In the genomic region with DNA sequence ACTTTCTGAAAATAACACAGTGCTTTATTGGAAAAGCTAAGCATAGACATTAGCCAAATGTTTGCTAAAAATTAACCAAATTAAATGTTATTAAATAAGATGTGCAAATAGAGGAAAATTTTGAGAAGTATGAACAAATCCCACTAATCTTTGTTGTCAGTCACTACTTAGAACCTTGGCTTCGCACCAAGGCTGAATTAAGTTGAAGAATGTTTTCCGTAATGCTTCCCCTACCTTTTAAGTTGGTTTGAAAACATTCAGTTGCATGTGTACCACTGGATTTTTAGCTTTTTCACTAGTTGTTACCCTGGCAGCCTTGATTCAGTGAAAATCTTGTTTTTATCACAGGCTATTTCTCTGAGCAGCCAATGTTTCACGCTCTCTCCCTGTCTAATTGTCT, we compare ENCODE assay signal across 21 cellular contexts. TPM values are rescaled to one million over a fixed set of nuclear protein-coding genes. Genes with fewer than 3 reads are reported as not detected.
DNase-seq lines count a peak whose midpoint lies in the region; ATAC-seq and TF ChIP-seq lines count a peak whose summit lies in the region.
"Had no signal": no experiment of that assay in that cellular context is flagged by ENCODE, and none has a peak within 500 bp of the region (broad histone marks: within the 10 kb centered on the region; RNA-seq: fewer than 3 reads in every experiment).

No MANE protein-coding gene starts in this region.

- CTCF ChIA-PET in activated naive CD4-positive, alpha-beta T cell treated with anti-CD3 and anti-CD28 coated beads, Interleukin-2, amount 10 ng/mL, durations not matched to agents 7 days and 5 days (lab: Charles Lee): interaction anchor here (0.9 to 1.2 kb wide), 2 partner anchors 19 to 305 kb away, joined by 3 to 4 read pairs; no protein-coding TSS in a partner anchor

- peak overlapping the region in 2 of 3 donors; percentile 72 to 81 for H3K27ac Mint-ChIP-seq in CD4-positive, CD25-positive, alpha-beta regulatory T cell
- no peak overlapping the region for H3K27ac Mint-ChIP-seq in activated T-helper 17 cell treated with anti-CD3 and anti-CD28 coated beads, Interleukin-2, amount 50 U/mL, for 72 hours
- no peak overlapping the region for H3K27ac Mint-ChIP-seq in activated naive CD4-positive, alpha-beta T cell treated with anti-CD3 and anti-CD28 coated beads, Interleukin-2, amount 10 ng/mL, durations not matched to agents 7 days and 5 days
- H3K27ac Mint-ChIP-seq: activated CD4-positive, alpha-beta T cell treated with anti-CD3 and anti-CD28 coated beads, Interleukin-2, amount 10 ng/mL, durations not matched to agents 7 days and 5 days; activated naive CD8-positive, alpha-beta T cell; natural killer cell treated with Interleukin-12 subunit alpha and Interleukin-12 subunit beta and Interleukin-15 and Interleukin-18, amount 100 ng/mL, for 72 hours had no signal

- H3K9ac ChIP-seq in subcutaneous abdominal adipose tissue (ENCODE audit: low read length in 5 of 5): peak overlapping the region in 3 of 5 donors; percentile 25 to 44 (median 40)
- H3K9ac ChIP-seq: GM23248 had no signal

- H3K4me3 Mint-ChIP-seq in CD4-positive, CD25-positive, alpha-beta regulatory T cell: no peak overlapping the region
- H3K4me3 Mint-ChIP-seq in activated T-helper 17 cell treated with anti-CD3 and anti-CD28 coated beads, Interleukin-2, amount 50 U/mL, for 72 hours: peak overlapping the region; percentile 4
- no peak overlapping the region for H3K4me3 Mint-ChIP-seq in activated naive CD4-positive, alpha-beta T cell treated with anti-CD3 and anti-CD28 coated beads, Interleukin-2, amount 10 ng/mL, durations not matched to agents 7 days and 5 days
- H3K4me3 Mint-ChIP-seq: activated CD4-positive, alpha-beta T cell treated with anti-CD3 and anti-CD28 coated beads, Interleukin-2, amount 10 ng/mL, durations not matched to agents 7 days and 5 days; activated naive CD8-positive, alpha-beta T cell; activated T-cell treated with anti-CD3 and anti-CD28 coated beads, Interleukin-2, amount 50 U/mL, for 24 hours; natural killer cell treated with Interleukin-12 subunit alpha and Interleukin-12 subunit beta and Interleukin-15 and Interleukin-18, amount 100 ng/mL, for 72 hours had no signal

- no peaks in the 10 kb centered on the region for H3K9me3 ChIP-seq in CD4-positive, CD25-positive, alpha-beta regulatory T cell (ENCODE audit: control insufficient read depth in 2 of 2, low read length in 2 of 2)
- H3K9me3 ChIP-seq in subcutaneous abdominal adipose tissue (ENCODE audit: control insufficient read depth in 5 of 5, low read length in 5 of 5): no peaks in the 10 kb centered on the region
- H3K9me3 ChIP-seq in osteoblast (ENCODE audit: low read depth, low read length): no peaks in the 10 kb centered on the region
- H3K9me3 ChIP-seq: psoas muscle had no signal

- H3K4me3 ChIP-seq in CD4-positive, CD25-positive, alpha-beta regulatory T cell (ENCODE audit: low read depth, low read length): no peak overlapping the region
- H3K4me3 ChIP-seq in subcutaneous abdominal adipose tissue (ENCODE audit: low read depth in 1 of 5, low read length in 5 of 5): no peak overlapping the region
- H3K4me3 ChIP-seq in osteoblast (ENCODE audit: insufficient read depth, low read length): no peak overlapping the region
- H3K4me3 ChIP-seq: GM23248, psoas muscle had no signal

- no peak for ATAC-seq in CD4-positive, CD25-positive, alpha-beta regulatory T cell (ENCODE audit: low read depth in 2 of 2)
- no peak for ATAC-seq in activated T-helper 17 cell treated with anti-CD3 and anti-CD28 coated beads, Interleukin-2, amount 50 U/mL, for 72 hours (replicated peaks)
- ATAC-seq in HG02759 (IDR thresholded peaks at IDR 0.05; ENCODE audit: unreplicated experiment): no peak
- ATAC-seq: natural killer cell treated with Interleukin-12 subunit alpha and Interleukin-12 subunit beta and Interleukin-15 and Interleukin-18, amount 100 ng/mL, for 72 hours; psoas muscle had no signal

- no peaks in the 10 kb centered on the region for H3K27me3 Mint-ChIP-seq in CD4-positive, CD25-positive, alpha-beta regulatory T cell
- no peaks in the 10 kb centered on the region for H3K27me3 Mint-ChIP-seq in activated T-helper 17 cell treated with anti-CD3 and anti-CD28 coated beads, Interleukin-2, amount 50 U/mL, for 72 hours
- no peaks in the 10 kb centered on the region for H3K27me3 Mint-ChIP-seq in activated naive CD4-positive, alpha-beta T cell treated with anti-CD3 and anti-CD28 coated beads, Interleukin-2, amount 10 ng/mL, durations not matched to agents 7 days and 5 days
- H3K27me3 Mint-ChIP-seq: activated CD4-positive, alpha-beta T cell treated with anti-CD3 and anti-CD28 coated beads, Interleukin-2, amount 10 ng/mL, durations not matched to agents 7 days and 5 days; activated naive CD8-positive, alpha-beta T cell; activated T-cell treated with anti-CD3 and anti-CD28 coated beads, Interleukin-2, amount 50 U/mL, for 24 hours; CD4-positive, alpha-beta memory T cell; natural killer cell treated with Interleukin-12 subunit alpha and Interleukin-12 subunit beta and Interleukin-15 and Interleukin-18, amount 100 ng/mL, for 72 hours had no signal

- peaks cover 17% of the 10 kb centered on the region for H3K4me1 ChIP-seq in CD4-positive, CD25-positive, alpha-beta regulatory T cell (ENCODE audit: control insufficient read depth, insufficient read depth, low read length, poor library complexity, severe bottlenecking)
- H3K4me1 ChIP-seq in subcutaneous abdominal adipose tissue (ENCODE audit: control insufficient read depth in 5 of 5, insufficient read depth in 5 of 5, low read length in 5 of 5): peaks cover 5 to 34% (median 30%) of the 10 kb centered on the region in 5 donors
- H3K4me1 ChIP-seq in osteoblast (ENCODE audit: insufficient read depth, low read length): peaks cover 14% of the 10 kb centered on the region
- H3K4me1 ChIP-seq: psoas muscle had no signal

- H2AFZ ChIP-seq in osteoblast (ENCODE audit: low read length): no peak overlapping the region
- H2AFZ ChIP-seq: GM23248 had no signal

- TF ChIP-seq CTCF in osteoblast (IDR thresholded peaks at IDR 0.05; ENCODE audit: extremely low read depth, low read depth, low read length): no peak

- H3K4me1 Mint-ChIP-seq in CD4-positive, CD25-positive, alpha-beta regulatory T cell: peaks cover 31 to 60% (median 47%) of the 10 kb centered on the region in 4 donors
- H3K4me1 Mint-ChIP-seq in activated T-helper 17 cell treated with anti-CD3 and anti-CD28 coated beads, Interleukin-2, amount 50 U/mL, for 72 hours: peaks cover 45% of the 10 kb centered on the region
- H3K4me1 Mint-ChIP-seq in activated naive CD4-positive, alpha-beta T cell treated with anti-CD3 and anti-CD28 coated beads, Interleukin-2, amount 10 ng/mL, durations not matched to agents 7 days and 5 days: peaks cover 17% of the 10 kb centered on the region

- DNase-seq in CD4-positive, CD25-positive, alpha-beta regulatory T cell: no peak
- DNase-seq in iris pigment epithelial cell (ENCODE audit: low read depth) (peak; percentile 51), osteoblast (ENCODE audit: insufficient read length, low spot score, missing footprints) (no peak)
- DNase-seq in activated CD4-positive, CD25-positive, alpha-beta regulatory T cell (lab: John Stamatoyannopoulos, UW): no peak
- DNase-seq in activated naive CD4-positive, alpha-beta T cell treated with anti-CD3 and anti-CD28 coated beads, Interleukin-2, amount 10 ng/mL, durations not matched to agents 7 days and 5 days: no peak
- DNase-seq: activated CD4-positive, alpha-beta T cell treated with anti-CD3 and anti-CD28 coated beads, Interleukin-2, amount 10 ng/mL, durations not matched to agents 7 days and 5 days; activated T-cell treated with anti-CD3 and anti-CD28 coated beads, Interleukin-2, amount 50 U/mL, for 24 hours; CD4-positive, alpha-beta memory T cell; DND-41; effector CD8-positive, alpha-beta T cell; GM23248; head of caudate nucleus; NCI-H1694; psoas muscle; trophoblast cell had no signal

- H3K36me3 Mint-ChIP-seq in CD4-positive, CD25-positive, alpha-beta regulatory T cell: peaks cover 40% of the 10 kb centered on the region
- H3K36me3 Mint-ChIP-seq in activated T-helper 17 cell treated with anti-CD3 and anti-CD28 coated beads, Interleukin-2, amount 50 U/mL, for 72 hours (ENCODE audit: low read depth): peaks cover 33% of the 10 kb centered on the region
- H3K36me3 Mint-ChIP-seq in activated naive CD4-positive, alpha-beta T cell treated with anti-CD3 and anti-CD28 coated beads, Interleukin-2, amount 10 ng/mL, durations not matched to agents 7 days and 5 days: peaks cover 37% of the 10 kb centered on the region

- no peaks in the 10 kb centered on the region for H3K27me3 ChIP-seq in CD4-positive, CD25-positive, alpha-beta regulatory T cell (ENCODE audit: control insufficient read depth, insufficient read depth, low read length)
- H3K27me3 ChIP-seq in subcutaneous abdominal adipose tissue (ENCODE audit: control insufficient read depth in 5 of 5, insufficient read depth in 4 of 5, low read length in 5 of 5) (no peaks in the 10 kb centered on the region), osteoblast (ENCODE audit: insufficient read depth, low read length) (no peaks in the 10 kb centered on the region)

- H3K36me3 ChIP-seq in CD4-positive, CD25-positive, alpha-beta regulatory T cell (ENCODE audit: control insufficient read depth, insufficient read depth, low read length): peaks cover 4% of the 10 kb centered on the region
- H3K36me3 ChIP-seq in subcutaneous abdominal adipose tissue (ENCODE audit: control insufficient read depth in 5 of 5, insufficient read depth in 5 of 5, low read length in 5 of 5) (peaks cover 0 to 2% (median 0%) of the 10 kb centered on the region in 5 donors), osteoblast (ENCODE audit: insufficient read depth, low read length) (no peaks in the 10 kb centered on the region)

- H3K79me2 ChIP-seq in osteoblast (ENCODE audit: insufficient read depth, low read length): peaks cover 6% of the 10 kb centered on the region

- no peaks in the 10 kb centered on the region for H4K20me1 ChIP-seq in osteoblast (ENCODE audit: insufficient read depth, low read length)

- H3K4me2 ChIP-seq in osteoblast (ENCODE audit: insufficient read depth, low read length): no peak overlapping the region

- H3K27ac ChIP-seq in CD4-positive, CD25-positive, alpha-beta regulatory T cell (ENCODE audit: insufficient read depth, low read length, poor library complexity, severe bottlenecking): no peak overlapping the region
- peak overlapping the region; percentile 86 for H3K27ac ChIP-seq in subcutaneous abdominal adipose tissue (ENCODE audit: low read depth, low read length)
- H3K27ac ChIP-seq in osteoblast (ENCODE audit: low read depth, low read length): no peak overlapping the region
- H3K27ac ChIP-seq: RWPE1 had no signal

- peaks cover 0 to 8% (median 0%) of the 10 kb centered on the region in 7 donors for H3K9me3 Mint-ChIP-seq in CD4-positive, CD25-positive, alpha-beta regulatory T cell
- peaks cover 8% of the 10 kb centered on the region for H3K9me3 Mint-ChIP-seq in activated T-helper 17 cell treated with anti-CD3 and anti-CD28 coated beads, Interleukin-2, amount 50 U/mL, for 72 hours
- H3K9me3 Mint-ChIP-seq in activated naive CD4-positive, alpha-beta T cell treated with anti-CD3 and anti-CD28 coated beads, Interleukin-2, amount 10 ng/mL, durations not matched to agents 7 days and 5 days: no peaks in the 10 kb centered on the region
- H3K9me3 Mint-ChIP-seq: natural killer cell treated with Interleukin-12 subunit alpha and Interleukin-12 subunit beta and Interleukin-15 and Interleukin-18, amount 100 ng/mL, for 72 hours had no signal

RNA-seq across cellular contexts. Expression of gene BORCS5, which starts 43.0 kb away (rescaled TPM):
- total RNA-seq in CD4-positive, CD25-positive, alpha-beta regulatory T cell: 39.2 TPM
- polyA plus RNA-seq in CD4-positive, CD25-positive, alpha-beta regulatory T cell: 10 to 100 TPM; 25.0 to 37.7 (median 30.9) TPM
- total RNA-seq in activated T-helper 17 cell treated with anti-CD3 and anti-CD28 coated beads, Interleukin-2, amount 50 U/mL, for 72 hours: 10 to 100 TPM; 26.1 to 43.8 TPM
- 14.8 and 20.0 TPM in 2 replicates for total RNA-seq in osteoblast

RNA-seq across cellular contexts. Expression of gene MANSC1, which starts 49.9 kb away (rescaled TPM):
- total RNA-seq in CD4-positive, CD25-positive, alpha-beta regulatory T cell: 0.22 TPM
- polyA plus RNA-seq in CD4-positive, CD25-positive, alpha-beta regulatory T cell: 1 to 10 TPM in 2 of 4 donors, under 1 TPM in 2; 0.43 to 1.3 (median 0.89) TPM
- total RNA-seq in activated T-helper 17 cell treated with anti-CD3 and anti-CD28 coated beads, Interleukin-2, amount 50 U/mL, for 72 hours: under 1 TPM; 0.63 to 0.74 TPM
- 3.3 and 4.7 TPM in 2 replicates for total RNA-seq in osteoblast

Comparison
In these comparisons a context has a peak if more than half of its experiments do, and no peak if none do; other contexts are left out.
1. H3K27ac Mint-ChIP-seq: peak in CD4-positive, CD25-positive, alpha-beta regulatory T cell (2 of 3); none in activated T-helper 17 cell treated with anti-CD3 and anti-CD28 coated beads, Interleukin-2, amount 50 U/mL, for 72 hours (single experiment) and activated naive CD4-positive, alpha-beta T cell treated with anti-CD3 and anti-CD28 coated beads, Interleukin-2, amount 10 ng/mL, durations not matched to agents 7 days and 5 days (single experiment).